1 cellular context compared by ENCODE assay signal in genomic region chr2:151334082-151334815, GRCh38.
A peak's percentile ranks its signal among the peaks of the same experiment; 100 is the strongest.
TF ChIP-seq lines count a peak whose summit lies in the region.

No MANE protein-coding gene starts in this region.

TF ChIP-seq in IMR-90, 13 proteins besides CTCF, POLR2A, EP300 and RAD21:
- TF ChIP-seq SMC3 (IDR thresholded peaks at IDR 0.05; ENCODE audit: low read depth, low read length) (no peak), BHLHE40 (IDR thresholded peaks at IDR 0.05; ENCODE audit: low read depth, low read length) (no peak), CHD1 (IDR thresholded peaks at IDR 0.05; ENCODE audit: low read depth, low read length) (no peak), RFX5 (IDR thresholded peaks at IDR 0.05; ENCODE audit: low read depth, low read length) (no peak), NFE2L2 (IDR thresholded peaks at IDR 0.05; ENCODE audit: low read depth, low read length) (no peak), MAZ (IDR thresholded peaks at IDR 0.05; ENCODE audit: borderline replicate concordance, low read depth, low read length) (no peak), MXI1 (IDR thresholded peaks at IDR 0.05; ENCODE audit: borderline replicate concordance, low read depth, low read length) (no peak), CEBPB (IDR thresholded peaks at IDR 0.05; ENCODE audit: low read depth, low read length) (peak; percentile 62; the same call in 1 of the 2 replicates), RCOR1 (IDR thresholded peaks at IDR 0.05; ENCODE audit: insufficient replicate concordance, low read length) (no peak), ELK1 (IDR thresholded peaks at IDR 0.05; ENCODE audit: borderline replicate concordance, low read depth, low read length) (no peak), FOS (IDR thresholded peaks at IDR 0.05; ENCODE audit: low read depth, low read length) (peak; percentile 75; the same call in 1 of the 2 replicates), USF2 (IDR thresholded peaks at IDR 0.05; ENCODE audit: low read depth, low read length) (no peak), MAFK (IDR thresholded peaks at IDR 0.05; ENCODE audit: low read depth, low read length) (no peak)
